ENCODE assay signal across 8 cellular contexts in the genomic region with DNA sequence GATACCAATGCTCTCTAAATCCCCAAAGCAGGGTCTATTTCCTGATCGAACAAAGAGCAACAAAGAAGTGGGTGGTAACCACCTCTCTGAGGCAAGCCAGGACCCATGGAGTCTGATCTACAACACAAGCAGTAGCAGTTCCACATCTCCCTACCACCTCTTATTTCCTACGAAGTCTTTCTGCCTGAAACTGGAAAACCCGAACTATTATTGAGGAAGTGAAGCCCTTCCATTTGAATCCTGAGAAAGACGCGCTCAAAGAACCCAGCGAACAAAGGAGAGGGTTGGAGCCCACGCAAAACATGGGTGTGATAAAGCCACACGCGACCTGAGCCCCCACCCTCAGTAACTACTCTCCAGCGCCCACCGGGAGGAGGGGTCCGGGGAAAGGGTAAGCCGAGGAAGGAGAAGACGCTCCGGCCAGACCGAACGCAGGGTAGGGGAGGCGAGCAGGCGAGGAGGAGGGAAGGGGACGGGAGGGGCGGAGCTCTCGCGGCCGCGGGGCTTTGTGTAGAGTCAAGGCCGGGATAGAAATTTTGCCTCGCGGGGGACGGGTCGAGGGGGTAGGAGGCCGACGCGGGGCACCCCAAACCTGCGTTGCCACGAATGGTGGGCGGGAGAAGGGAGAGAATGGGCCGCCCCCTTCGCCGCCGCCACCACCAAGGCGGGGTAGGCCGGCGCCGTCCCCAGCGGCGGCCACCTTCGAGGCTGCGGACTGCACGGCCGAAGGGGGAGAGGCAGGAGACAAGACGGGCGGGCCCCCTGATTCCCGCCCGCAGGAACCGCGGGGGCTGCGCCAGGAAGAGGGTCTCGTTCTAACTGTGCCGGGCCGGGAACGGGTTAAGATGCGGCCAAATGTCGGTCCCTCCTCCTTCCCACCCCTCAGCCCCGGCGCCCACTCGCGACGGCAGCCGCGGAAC. TPM values are rescaled to one million over a fixed set of nuclear protein-coding genes. Genes with fewer than 3 reads are reported as not detected.
DNase-seq lines count a peak whose midpoint lies in the region; ATAC-seq and TF ChIP-seq lines count a peak whose summit lies in the region.

No MANE protein-coding gene starts in this region.

- no peak for TF ChIP-seq CTCF in esophagus squamous epithelium (IDR thresholded peaks at IDR 0.05)

- H3K36me3 ChIP-seq in esophagus squamous epithelium: no peaks in the 10 kb centered on the region

- DNase-seq in AG20443 (ENCODE audit: low spot score) (peak; percentile 73), NOMO-1 treated with dmso at 0.1 percent for 144 hours (lab: John Stamatoyannopoulos, UW; ENCODE audit: unreplicated experiment) (peak; percentile 46), esophagus squamous epithelium (lab: John Stamatoyannopoulos, UW) (no peak), myocyte (ENCODE audit: low read depth) (peak; percentile 53)
- DNase-seq in activated T-cell treated with anti-CD3 and anti-CD28 coated beads, Interleukin-2, amount 50 U/mL, for 48 hours: peak; percentile 62 to 67
- peak in 1 of 2 donors; percentile 76 for DNase-seq in stimulated activated effector memory CD8-positive, alpha-beta T cell treated with anti-CD3 and anti-CD28 coated beads, Interleukin-12 subunit alpha, Interleukin-12 subunit beta, amount 100 ng/mL, for 72 hours (ENCODE audit: low spot score in 2 of 2)

- H3K4me1 Mint-ChIP-seq in stimulated activated effector memory CD8-positive, alpha-beta T cell treated with anti-CD3 and anti-CD28 coated beads, Interleukin-12 subunit alpha, Interleukin-12 subunit beta, amount 100 ng/mL, for 72 hours: peaks cover 26% of the 10 kb centered on the region

- H3K4me3 ChIP-seq in esophagus squamous epithelium: peak overlapping the region; percentile 76 to 98 (median 86)

- TF ChIP-seq POLR2A in esophagus squamous epithelium (IDR thresholded peaks at IDR 0.05): no peak

- peak overlapping the region; percentile 100 for H3K27ac Mint-ChIP-seq in stimulated activated effector memory CD8-positive, alpha-beta T cell treated with anti-CD3 and anti-CD28 coated beads, Interleukin-12 subunit alpha, Interleukin-12 subunit beta, amount 100 ng/mL, for 72 hours

- H3K4me1 ChIP-seq in esophagus squamous epithelium: peaks cover 13 to 47% (median 17%) of the 10 kb centered on the region in 3 donors

- H3K27ac ChIP-seq in esophagus squamous epithelium: peak overlapping the region; percentile 89 to 97 (median 93)

- no peaks in the 10 kb centered on the region for H3K9me3 ChIP-seq in esophagus squamous epithelium

- H3K4me3 Mint-ChIP-seq in stimulated activated effector memory CD8-positive, alpha-beta T cell treated with anti-CD3 and anti-CD28 coated beads, Interleukin-12 subunit alpha, Interleukin-12 subunit beta, amount 100 ng/mL, for 72 hours: peak overlapping the region; percentile 96

- intact Hi-C loops in esophagus squamous epithelium (cut with DNase I): no loop called here

- 0 to 2% methylated on average over 30 to 34 of the region's 70 CpGs for WGBS in esophagus squamous epithelium, 2 donors

- no peaks in the 10 kb centered on the region for H3K27me3 ChIP-seq in esophagus squamous epithelium

- peak; percentile 35 for ATAC-seq in GM18909 (IDR thresholded peaks at IDR 0.05; ENCODE audit: poor library complexity, unreplicated experiment)
- ATAC-seq in HG03159 (IDR thresholded peaks at IDR 0.05; ENCODE audit: unreplicated experiment): peak; percentile 34
- ATAC-seq in stimulated activated effector memory CD8-positive, alpha-beta T cell treated with anti-CD3 and anti-CD28 coated beads, Interleukin-12 subunit alpha, Interleukin-12 subunit beta, amount 100 ng/mL, for 72 hours: peak; percentile 60

- peaks cover 9% of the 10 kb centered on the region for H3K36me3 Mint-ChIP-seq in stimulated activated effector memory CD8-positive, alpha-beta T cell treated with anti-CD3 and anti-CD28 coated beads, Interleukin-12 subunit alpha, Interleukin-12 subunit beta, amount 100 ng/mL, for 72 hours

- H3K9me3 Mint-ChIP-seq in stimulated activated effector memory CD8-positive, alpha-beta T cell treated with anti-CD3 and anti-CD28 coated beads, Interleukin-12 subunit alpha, Interleukin-12 subunit beta, amount 100 ng/mL, for 72 hours: no peaks in the 10 kb centered on the region

RNA-seq across cellular contexts. Expression of gene HDAC2, which starts 0.8 kb away (rescaled TPM):
- 10 to 100 TPM; 40.2 to 66.6 (median 60.7) TPM for total RNA-seq in esophagus squamous epithelium
- 59.6 and 67.4 TPM in 2 replicates for total RNA-seq in myocyte
- polyA plus RNA-seq in myocyte (2012): 84.5 TPM
